Comparison of ENCODE assay signal across 19 cellular contexts in genomic region chr14:92552066-92552465, GRCh38. TPM values are rescaled to one million over a fixed set of nuclear protein-coding genes. Genes with fewer than 3 reads are reported as not detected.
DNase-seq lines count a peak whose midpoint lies in the region; ATAC-seq, FAIRE-seq and TF ChIP-seq lines count a peak whose summit lies in the region.
"Had no signal": no experiment of that assay in that cellular context is flagged by ENCODE, and none has a peak within 500 bp of the region (broad histone marks: within the 10 kb centered on the region; RNA-seq: fewer than 3 reads in every experiment).

No MANE protein-coding gene starts in this region.

- ATAC-seq in GM18867 (IDR thresholded peaks at IDR 0.05; ENCODE audit: unreplicated experiment) (peak; percentile 28), HG02623 (IDR thresholded peaks at IDR 0.05; ENCODE audit: unreplicated experiment) (no peak)
- no peak for ATAC-seq in stimulated activated effector memory CD8-positive, alpha-beta T cell treated with anti-CD3 and anti-CD28 coated beads, Interleukin-12 subunit alpha, Interleukin-12 subunit beta, amount 100 ng/mL, for 72 hours
- ATAC-seq: sciatic nerve, WTC11 had no signal

- H3K9me3 ChIP-seq in KOPT-K1 (ENCODE audit: insufficient read depth, low read length, poor library complexity, severe bottlenecking) = no peaks in the 10 kb centered on the region
- no peaks in the 10 kb centered on the region for H3K9me3 ChIP-seq in smooth muscle cell (replicated peaks; ENCODE audit: low read depth)
- H3K9me3 ChIP-seq: neutrophil, Peyer's patch had no signal

- H3K27ac Mint-ChIP-seq in stimulated activated effector memory CD8-positive, alpha-beta T cell treated with anti-CD3 and anti-CD28 coated beads, Interleukin-12 subunit alpha, Interleukin-12 subunit beta, amount 100 ng/mL, for 72 hours = peak overlapping the region; percentile 61
- H3K27ac Mint-ChIP-seq: HFFc6, memory B cell, WTC11 had no signal

- peak overlapping the region; percentile 50 for H3K4me3 Mint-ChIP-seq in stimulated activated effector memory CD8-positive, alpha-beta T cell treated with anti-CD3 and anti-CD28 coated beads, Interleukin-12 subunit alpha, Interleukin-12 subunit beta, amount 100 ng/mL, for 72 hours
- H3K4me3 Mint-ChIP-seq: HFFc6, WTC11 had no signal

- H4K20me1 ChIP-seq in smooth muscle cell (ENCODE audit: low read depth) = no peaks in the 10 kb centered on the region

- no peaks in the 10 kb centered on the region for H3K9me3 Mint-ChIP-seq in stimulated activated effector memory CD8-positive, alpha-beta T cell treated with anti-CD3 and anti-CD28 coated beads, Interleukin-12 subunit alpha, Interleukin-12 subunit beta, amount 100 ng/mL, for 72 hours
- H3K9me3 Mint-ChIP-seq: HFFc6, memory B cell, WTC11 had no signal

- TF ChIP-seq CTCF in bronchial epithelial cell (IDR thresholded peaks at IDR 0.05; ENCODE audit: insufficient read depth, low read length, severe bottlenecking) (no peak), smooth muscle cell (IDR thresholded peaks at IDR 0.05; ENCODE audit: borderline replicate concordance, insufficient read depth, poor library complexity, severe bottlenecking) (no peak)

- H3K36me3 Mint-ChIP-seq in stimulated activated effector memory CD8-positive, alpha-beta T cell treated with anti-CD3 and anti-CD28 coated beads, Interleukin-12 subunit alpha, Interleukin-12 subunit beta, amount 100 ng/mL, for 72 hours = peaks cover 58% of the 10 kb centered on the region
- H3K36me3 Mint-ChIP-seq: WTC11 had no signal

- H3K27me3 ChIP-seq in bronchial epithelial cell (ENCODE audit: control insufficient read depth, insufficient read depth, low read length) (no peaks in the 10 kb centered on the region), smooth muscle cell (ENCODE audit: low read depth) (no peaks in the 10 kb centered on the region)
- H3K27me3 ChIP-seq: neutrophil, Peyer's patch had no signal

- H3K9ac ChIP-seq in smooth muscle cell (ENCODE audit: low read depth) = no peak overlapping the region

- H3K4me3 ChIP-seq in bronchial epithelial cell (ENCODE audit: low read depth, low read length) (no peak overlapping the region), smooth muscle cell (no peak overlapping the region)
- H3K4me3 ChIP-seq: Peyer's patch had no signal

- FAIRE-seq in bronchial epithelial cell (lab: Jason Lieb, UNC) = peak; percentile 13

- H3K4me2 ChIP-seq in smooth muscle cell = no peak overlapping the region

- H2AFZ ChIP-seq in smooth muscle cell (ENCODE audit: low read depth) = no peak overlapping the region

- WGBS in smooth muscle cell (ENCODE audit: low lambda C conversion rate) = 77% methylated on average over 4 of the region's 4 CpGs

- no peaks in the 10 kb centered on the region for H3K79me2 ChIP-seq in smooth muscle cell (ENCODE audit: low read depth)

- H3K4me1 ChIP-seq in smooth muscle cell (ENCODE audit: low read depth) = no peaks in the 10 kb centered on the region

- no peaks in the 10 kb centered on the region for H3F3A ChIP-seq in smooth muscle cell (ENCODE audit: low read depth)

- H3K27ac ChIP-seq in KOPT-K1 (ENCODE audit: low read depth, low read length, poor library complexity, severe bottlenecking) (peak overlapping the region; percentile 69), smooth muscle cell (ENCODE audit: low read depth) (no peak overlapping the region)
- H3K27ac ChIP-seq: C4-2B, Peyer's patch had no signal

- peaks cover 17% of the 10 kb centered on the region for H3K36me3 ChIP-seq in KOPT-K1 (ENCODE audit: insufficient read depth, low read length)
- no peaks in the 10 kb centered on the region for H3K36me3 ChIP-seq in bronchial epithelial cell (ENCODE audit: control insufficient read depth, insufficient read depth, low read length)
- H3K36me3 ChIP-seq in smooth muscle cell (ENCODE audit: low read depth) = no peaks in the 10 kb centered on the region

- DNase-seq in bronchial epithelial cell (ENCODE audit: low read depth) = no peak
- no peak for DNase-seq in stimulated activated effector memory CD8-positive, alpha-beta T cell treated with anti-CD3 and anti-CD28 coated beads, Interleukin-12 subunit alpha, Interleukin-12 subunit beta, amount 100 ng/mL, for 72 hours (ENCODE audit: low spot score in 2 of 2)
- DNase-seq in NCI-H1417 treated with DMSO at 0.1 percent for 48 hours (lab: John Stamatoyannopoulos, UW) = no peak
- no peak for DNase-seq in NK-92 treated with Interleukin-12 subunit alpha and Interleukin-12 subunit beta, amount 100 ng/mL, for 24 hours (lab: John Stamatoyannopoulos, UW)
- DNase-seq in smooth muscle cell (lab: John Stamatoyannopoulos, UW; ENCODE audit: unreplicated experiment) = no peak
- DNase-seq: DMS79 treated with DMSO at 0.1 percent for 48 hours; HFFc6; NCI-H187; NCI-H524 treated with DMSO at 0.1 percent for 48 hours; stimulated activated CD4-positive, alpha-beta T cell treated with anti-CD3 and anti-CD28 coated beads, Interleukin-4, amount 100 ng/mL, for 24 hours had no signal

- H3K4me1 Mint-ChIP-seq in stimulated activated effector memory CD8-positive, alpha-beta T cell treated with anti-CD3 and anti-CD28 coated beads, Interleukin-12 subunit alpha, Interleukin-12 subunit beta, amount 100 ng/mL, for 72 hours = peaks cover 75% of the 10 kb centered on the region

RNA-seq across cellular contexts. Expression of gene RIN3, which starts 38.5 kb away (rescaled TPM):
- 2.9 and 3.5 TPM in 2 replicates for total RNA-seq in bronchial epithelial cell
- 1.7 and 2.7 TPM in 2 replicates for total RNA-seq in smooth muscle cell
- polyA plus RNA-seq in smooth muscle cell = 3.8 and 8.0 TPM in 2 replicates
